In genomic region chr1:100132566-100133477, GRCh38 we compare ENCODE assay signal across 8 cellular contexts.
A peak's percentile ranks its signal among the peaks of the same experiment; 100 is the strongest.
DNase-seq lines count a peak whose midpoint lies in the region; ATAC-seq lines count a peak whose summit lies in the region.

SASS6 (minus strand) TSS chr1:100132930; CDS start chr1:100132814, 116 bp downstream.
TRMT13 (plus strand) TSS chr1:100133163; CDS start chr1:100133169, 6 bp downstream.

- ATAC-seq in GM19023 (IDR thresholded peaks at IDR 0.05; ENCODE audit: unreplicated experiment) (peak; percentile 91), HG03280 (IDR thresholded peaks at IDR 0.05; ENCODE audit: unreplicated experiment) (peak; percentile 88)

- DNase-seq in AG08396 (ENCODE audit: low spot score) = peak; percentile 91
- DNase-seq in NCI-H345 treated with DMSO at 0.1 percent for 48 hours (lab: John Stamatoyannopoulos, UW; ENCODE audit: unreplicated experiment) = peak; percentile 96
- peak; percentile 77 to 87 (median 85) for DNase-seq in activated CD4-positive, CD25-positive, alpha-beta regulatory T cell (lab: John Stamatoyannopoulos, UW)
- peak; percentile 96 for DNase-seq in central memory CD4-positive, alpha-beta T cell
- DNase-seq in iris pigment epithelial cell (ENCODE audit: low read depth) = peak; percentile 100
- peak; percentile 89 to 91 for DNase-seq in stimulated activated CD4-positive, alpha-beta T cell treated with anti-CD3 and anti-CD28 coated beads, Interleukin-12 subunit alpha, Interleukin-12 subunit beta, amount 100 ng/mL, for 24 hours (ENCODE audit: low read depth in 2 of 2)

Comparison
In these comparisons a context has a peak if more than half of its experiments do, and no peak if none do; other contexts are left out.
1. Peak in every context shown above with its lines: DNase-seq and ATAC-seq.